Comparison of ENCODE assay signal across 11 cellular contexts in genomic region chr1:156471496-156472490, GRCh38. TPM values are rescaled to one million over a fixed set of nuclear protein-coding genes. Genes with fewer than 3 reads are reported as not detected.
A peak's percentile ranks its signal among the peaks of the same experiment; 100 is the strongest.
DNase-seq lines count a peak whose midpoint lies in the region; ATAC-seq, FAIRE-seq and TF ChIP-seq lines count a peak whose summit lies in the region.
"Had no signal": no experiment of that assay in that cellular context is flagged by ENCODE, and none has a peak within 500 bp of the region (broad histone marks: within the 10 kb centered on the region; RNA-seq: fewer than 3 reads in every experiment).

No MANE protein-coding gene starts in this region.

- H3K27ac Mint-ChIP-seq in CD14-positive monocyte = peak overlapping the region in 4 of 7 donors; percentile 17 to 76 (median 50)

- peaks cover 2% of the 10 kb centered on the region; the same call in 1 of the 2 replicates for H4K20me1 ChIP-seq in GM12878 (ENCODE audit: control insufficient read depth, insufficient read depth)

- peaks cover 75 to 96% of the 10 kb centered on the region in 2 donors for H3K36me3 Mint-ChIP-seq in CD14-positive monocyte

- TF ChIP-seq EP300 in GM12878 (IDR thresholded peaks at IDR 0.05; ENCODE audit: borderline replicate concordance in 1 of 2, control insufficient read depth in 1 of 2, low read depth in 2 of 2, low read length in 2 of 2) = no peak

- POLR2A ChIA-PET in GM12878 (lab: Charles Lee) = interaction anchor here (0.9 kb wide), 1 partner anchor 11 kb away, joined by 3 read pairs; no protein-coding TSS in a partner anchor

- DNase-seq in CD14-positive monocyte (ENCODE audit: low spot score) (no peak), NCI-H187 (lab: John Stamatoyannopoulos, UW) (peak; percentile 38 to 52), GM12878 (ENCODE audit: low read depth, low spot score) (no peak), mucosa of descending colon (peak; percentile 84 to 94 (median 86)), NCI-H226 (no peak), middle frontal gyrus (ENCODE audit: extremely low spot score, low spot score) (no peak), NOMO-1 treated with DMSO at 0.1 percent for 48 hours (lab: John Stamatoyannopoulos, UW; ENCODE audit: unreplicated experiment) (no peak)
- no peak for DNase-seq in activated CD4-positive, alpha-beta T cell treated with anti-CD3 and anti-CD28 coated beads for 4 hours
- DNase-seq: CD8-positive, alpha-beta memory T cell; glutamatergic neuron; NCI-H2227 treated with DMSO at 0.1 percent for 48 hours had no signal

- SMC1A ChIA-PET in GM12878 (lab: Charles Lee; ENCODE audit: uncharacterized antibody, unreplicated experiment) = no interaction called here

- TF ChIP-seq CTCF in CD14-positive monocyte (IDR thresholded peaks at IDR 0.05) (no peak), GM12878 (IDR thresholded peaks at IDR 0.05 in 2 of 3, conservative IDR thresholded peaks at IDR 0.05 in 1 of 3; ENCODE audit: control insufficient read depth in 2 of 3, extremely low read depth in 1 of 3, insufficient read depth in 1 of 3, low read depth in 3 of 3, low read length in 3 of 3) (no peak), mucosa of descending colon (IDR thresholded peaks at IDR 0.05) (no peak)

- peaks cover 49 to 52% of the 10 kb centered on the region in 2 experiments for H3K36me3 ChIP-seq in GM12878 (ENCODE audit: control insufficient read depth in 2 of 2, insufficient read depth in 2 of 2, low read length in 1 of 2)
- peaks cover 22% of the 10 kb centered on the region for H3K36me3 ChIP-seq in mucosa of descending colon (ENCODE audit: low read depth)

- CTCF ChIA-PET in GM12878 (lab: Yijun Ruan, JAX) = interaction anchor here (0.5 to 1.5 kb wide), 3 partner anchors 9 to 134 kb away, joined by 3 to 5 read pairs (median 4); no protein-coding TSS in a partner anchor

- in situ Hi-C loops in GM12878 (cut with MboI) = no loop called here

- H3K4me3 Mint-ChIP-seq in CD14-positive monocyte = no peak overlapping the region

- no peak overlapping the region for H2AFZ ChIP-seq in GM12878 (ENCODE audit: control insufficient read depth, low read depth, low read length)

- H3K79me2 ChIP-seq in GM12878 (ENCODE audit: control insufficient read depth, insufficient read depth, low read length) = no peaks in the 10 kb centered on the region

- H3K9me3 ChIP-seq in GM12878 (replicated peaks; ENCODE audit: control insufficient read depth, insufficient read depth, low read length) = no peaks in the 10 kb centered on the region
- no peaks in the 10 kb centered on the region for H3K9me3 ChIP-seq in mucosa of descending colon

- H3K27me3 Mint-ChIP-seq in CD14-positive monocyte (ENCODE audit: low read depth in 3 of 3) = peaks cover 0 to 4% (median 0%) of the 10 kb centered on the region in 3 donors
- H3K27me3 Mint-ChIP-seq: CD8-positive, alpha-beta memory T cell had no signal

- peaks cover 0 to 2% (median 0%) of the 10 kb centered on the region in 7 donors for H3K9me3 Mint-ChIP-seq in CD14-positive monocyte
- H3K9me3 Mint-ChIP-seq: CD8-positive, alpha-beta memory T cell had no signal

- no peak for TF ChIP-seq RAD21 in GM12878 (IDR thresholded peaks at IDR 0.05; ENCODE audit: insufficient read depth, low read depth, low read length)

- H3K27ac ChIP-seq in GM12878 (ENCODE audit: control insufficient read depth, insufficient read depth) = no peak overlapping the region

- no peak for TF ChIP-seq POLR2A in GM12878 (IDR thresholded peaks at IDR 0.05; ENCODE audit: low read depth, low read length)

- H3K27me3 ChIP-seq in GM12878 (replicated peaks in 1 of 2; ENCODE audit: control insufficient read depth in 2 of 2, insufficient read depth in 2 of 2, low read length in 1 of 2) = no peaks in the 10 kb centered on the region

- H3K4me2 ChIP-seq in GM12878 (ENCODE audit: control insufficient read depth, insufficient read depth) = no peak overlapping the region

- ATAC-seq in GM12878 (0 out of 3 replicates have a peak, but pooled peaks have one; percentile 7), mucosa of descending colon (peak; percentile 89)

- H3K4me1 Mint-ChIP-seq in CD14-positive monocyte = no peaks in the 10 kb centered on the region

- no peaks in the 10 kb centered on the region for H3K4me1 ChIP-seq in GM12878 (ENCODE audit: control insufficient read depth, insufficient read depth, low read length)
- H3K4me1 ChIP-seq in mucosa of descending colon (ENCODE audit: low read depth) = peaks cover 24% of the 10 kb centered on the region

- no peak overlapping the region for H3K9ac ChIP-seq in GM12878 (ENCODE audit: control insufficient read depth, insufficient read depth, low read length)

- FAIRE-seq in GM12878 (lab: Jason Lieb, UNC) = no peak

- RAD21 ChIA-PET in GM12878 (lab: Charles Lee; ENCODE audit: unreplicated experiment) = interaction anchor here (0.9 kb wide), 1 partner anchor 9 kb away, joined by 3 read pairs; no protein-coding TSS in a partner anchor

- WGBS in GM12878 (ENCODE audit: insufficient coverage, insufficient replicate concordance, low lambda C conversion rate, missing lambda C conversion rate) = 80% methylated on average over 9 of the region's 9 CpGs

- no peak overlapping the region for H3K4me3 ChIP-seq in GM12878
- no peak overlapping the region for H3K4me3 ChIP-seq in mucosa of descending colon

- intact Hi-C loops in CD14-positive monocyte (cut with micrococcal nuclease) = no loop called here
- intact Hi-C loops in GM12878 (cut with micrococcal nuclease; ENCODE audit: unreplicated experiment) = no loop called here
- intact Hi-C loops in mucosa of descending colon (cut with DNase I, micrococcal nuclease) = no loop called here

- BruUV-seq in GM12878 (replicated peaks; lab: Mats Ljungman, UMichigan) = no TSS peak

TF ChIP-seq in GM12878, 131 proteins besides CTCF, POLR2A, EP300 and RAD21:
- TF ChIP-seq YY1 (IDR thresholded peaks at IDR 0.05; ENCODE audit: low read depth, low read length) (no peak), POLR2AphosphoS5 (IDR thresholded peaks at IDR 0.05; ENCODE audit: low read length) (0 out of 2 replicates have a peak, but pooled peaks have one; percentile 30)
TF ChIP-seq in GM12878: peak in this region for 1.

RNA-seq across cellular contexts. Expression of gene MEF2D, which starts 28.8 kb away (rescaled TPM):
- polyA plus RNA-seq in CD14-positive monocyte (1 to 10 TPM; 4.5 to 8.0 TPM), GM12878 (2011; rRNA removed) (4.7 and 12.0 TPM in 2 replicates), GM12878 (2014; fragmentation: Illumina TruSeq; extraction: Trizol) (11.2 and 16.5 TPM in 2 replicates), GM12878 (2014; fragmentation: Nextera tagmentation; extraction: Ambion mirVana) (1 to 10 TPM in 1 of 2 experiments, under 1 TPM in 1; 0.61 to 1.3 TPM), GM12878 (2014; rRNA removed) (23.7 and 26.4 TPM in 2 replicates), GM12878 (2016; fragmentation: Nextera tagmentation; extraction: Ambion mirVana) (10 to 100 TPM; 38.2 to 44.2 TPM)
- 44.6 and 59.9 TPM in 2 replicates for total RNA-seq in GM12878 (2013; cell fraction: nucleolus; rRNA removed)
- total RNA-seq in GM12878 (2014; rRNA removed) (13.8 and 17.1 TPM in 2 replicates), GM12878 (2014; rRNA removed; fragmentation: Illumina TruSeq; extraction: Trizol) (8.1 and 9.1 TPM in 2 replicates), GM12878 (2021) (47.3 and 53.0 TPM in 2 replicates), mucosa of descending colon (100 to 1,000 TPM in 1 of 3 donors, 10 to 100 TPM in 2; 56.8 to 103 (median 61.9) TPM)
- 10.6 TPM for polyA plus RNA-seq in GM12878 (2011; ENCODE audit: low read depth)
- polyA plus RNA-seq in GM12878 (2011; cell fraction: cytosol; rRNA removed) = 16.5 and 18.1 TPM in 2 replicates
- polyA plus RNA-seq in GM12878 (2011; cell fraction: nucleus; rRNA removed) = 34.0 and 52.7 TPM in 2 replicates
- 27.0 and 28.1 TPM in 2 replicates for polyA plus RNA-seq in GM12878 (2012)
- 13.3 and 13.9 TPM in 2 replicates for polyA minus RNA-seq in GM12878 (2011; rRNA and poly(A)+ RNA removed)
- 14.3 and 15.9 TPM in 2 replicates for polyA minus RNA-seq in GM12878 (2011; cell fraction: cytosol; rRNA and poly(A)+ RNA removed)
- 11.0 and 24.5 TPM in 2 replicates for polyA minus RNA-seq in GM12878 (2011; cell fraction: nucleus; rRNA and poly(A)+ RNA removed)

Comparison
In these comparisons a context has a peak if more than half of its experiments do, and no peak if none do; other contexts are left out.
1. DNase-seq: peak in NCI-H187 (2 of 2) and mucosa of descending colon (3 of 3); none in CD14-positive monocyte (single experiment), GM12878 (single experiment), NCI-H226 (single experiment), middle frontal gyrus (single experiment), activated CD4-positive, alpha-beta T cell treated with anti-CD3 and anti-CD28 coated beads for 4 hours (0 of 2) and NOMO-1 treated with DMSO at 0.1 percent for 48 hours (single experiment).